18 cellular contexts compared by ENCODE assay signal in the genomic region with DNA sequence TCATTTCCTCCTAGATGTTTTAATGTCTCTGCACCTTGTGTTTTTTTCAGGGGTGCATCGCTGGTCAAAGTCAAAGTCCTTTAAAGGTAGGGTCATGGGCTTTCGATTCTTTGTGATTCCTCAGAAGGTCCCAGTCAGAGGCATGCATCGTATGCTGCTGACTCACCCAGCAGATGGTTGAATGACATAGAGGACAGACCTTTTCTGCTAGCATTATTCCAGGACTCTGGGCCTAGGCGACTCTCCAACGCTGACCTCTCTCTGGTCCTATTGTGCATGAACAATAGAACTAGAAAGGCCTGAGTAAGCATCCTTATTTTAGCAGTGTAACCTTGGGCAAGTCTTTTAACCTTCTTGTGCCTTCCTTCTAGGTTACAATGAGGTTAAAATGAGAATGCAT.
DNase-seq lines count a peak whose midpoint lies in the region; TF ChIP-seq lines count a peak whose summit lies in the region.
"Had no signal": no experiment of that assay in that cellular context is flagged by ENCODE, and none has a peak within 500 bp of the region (broad histone marks: within the 10 kb centered on the region; RNA-seq: fewer than 3 reads in every experiment).

No MANE protein-coding gene starts in this region.

- H3K9me3 Mint-ChIP-seq in HFFc6 = no peaks in the 10 kb centered on the region; the same call in 1 of the 2 replicates
- H3K9me3 Mint-ChIP-seq: CD4-positive, alpha-beta T cell had no signal

- H3K4me1 Mint-ChIP-seq in HFFc6 (ENCODE audit: low read depth) = peaks cover 52% of the 10 kb centered on the region

- peaks cover 7% of the 10 kb centered on the region for H3K27me3 Mint-ChIP-seq in HFFc6 (ENCODE audit: insufficient read depth)
- H3K27me3 Mint-ChIP-seq: B cell had no signal

- no peak overlapping the region for H3K4me3 Mint-ChIP-seq in HFFc6
- H3K4me3 Mint-ChIP-seq: B cell; CD4-positive, alpha-beta T cell had no signal

- H3K27ac Mint-ChIP-seq in HFFc6 = no peak overlapping the region
- H3K27ac Mint-ChIP-seq: B cell; CD4-positive, alpha-beta T cell had no signal

- DNase-seq in EL = peak; percentile 59
- peak; percentile 74 for DNase-seq in M059J (ENCODE audit: low read depth)
- peak; percentile 39 for DNase-seq in choroid plexus epithelial cell (ENCODE audit: low read depth)
- peak; percentile 33 to 79 for DNase-seq in lung microvascular endothelial cell (ENCODE audit: low read depth in 2 of 2)
- DNase-seq in NCI-H146 treated with DMSO at 0.1 percent for 48 hours (lab: John Stamatoyannopoulos, UW; ENCODE audit: unreplicated experiment) = no peak
- no peak for DNase-seq in HFFc6
- DNase-seq in inferior parietal cortex (ENCODE audit: extremely low spot score) = no peak
- DNase-seq: Calu3; CD4-positive, alpha-beta T cell; KBM-7; NCI-H1105; NCI-H187 treated with DMSO at 0.1 percent for 48 hours; NCI-H774; PC-9; Right ventricle myocardium superior; SK-N-SH had no signal

- H3K4me3 ChIP-seq in choroid plexus epithelial cell (ENCODE audit: low read depth, low read length) = no peak overlapping the region
- H3K4me3 ChIP-seq: HAP-1, PC-9 had no signal

- peaks cover 6% of the 10 kb centered on the region; the same call in 1 of the 2 replicates for H3K36me3 Mint-ChIP-seq in HFFc6 (ENCODE audit: low read depth)

- TF ChIP-seq CTCF in choroid plexus epithelial cell (conservative IDR thresholded peaks at IDR 0.05; ENCODE audit: low read depth, low read length) (no peak), HFFc6 (IDR thresholded peaks at IDR 0.05) (no peak)

Comparison
In these comparisons a context has a peak if more than half of its experiments do, and no peak if none do; other contexts are left out.
1. DNase-seq: peak in EL (single experiment), M059J (single experiment), choroid plexus epithelial cell (single experiment) and lung microvascular endothelial cell (2 of 2); none in NCI-H146 treated with DMSO at 0.1 percent for 48 hours (single experiment), HFFc6 (single experiment) and inferior parietal cortex (single experiment).